ENCODE assay signal across 8 cellular contexts in the genomic region with DNA sequence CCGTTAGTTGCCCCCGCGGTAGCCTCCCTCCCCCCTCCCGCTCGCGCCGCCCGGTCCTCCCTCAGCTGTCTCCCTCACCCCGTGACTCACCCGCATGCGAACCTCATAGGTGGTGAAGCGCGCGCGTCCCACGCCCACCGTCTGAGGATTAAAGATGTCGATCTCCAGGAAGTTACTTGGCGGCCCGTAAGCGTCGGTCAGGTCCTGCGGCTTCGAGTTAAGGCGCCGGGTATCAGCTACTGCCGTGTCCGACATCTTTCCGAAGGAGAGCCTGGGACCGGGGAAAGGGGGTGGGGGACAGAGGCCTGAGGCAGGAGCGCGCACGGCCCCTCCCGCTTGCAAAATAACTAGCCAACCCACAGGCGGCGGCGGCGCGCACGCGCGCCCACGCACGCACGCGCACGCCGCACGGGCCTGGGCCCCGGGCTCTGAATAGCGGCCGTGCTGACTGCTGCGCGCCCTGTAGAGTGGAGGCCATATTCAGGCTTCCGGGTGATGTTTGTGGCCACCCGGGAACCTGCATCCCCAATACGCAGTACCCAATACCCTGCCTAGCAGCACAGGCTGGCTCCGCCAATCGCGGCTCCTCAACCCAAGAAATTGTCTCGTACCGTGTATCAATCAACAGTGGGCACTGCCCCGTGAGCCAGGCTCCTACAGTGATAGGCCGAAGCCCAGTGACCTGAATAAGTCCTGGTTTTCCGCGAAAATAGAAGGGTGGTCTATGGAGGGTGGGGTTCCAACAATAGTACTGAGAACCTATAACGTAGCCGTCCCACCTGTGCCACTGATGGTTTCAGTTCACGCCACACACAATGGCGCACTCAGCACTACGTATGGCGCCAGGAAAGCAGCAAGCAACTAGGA. TPM values are rescaled to one million over a fixed set of nuclear protein-coding genes. Genes with fewer than 3 reads are reported as not detected.
DNase-seq lines count a peak whose midpoint lies in the region; ATAC-seq and TF ChIP-seq lines count a peak whose summit lies in the region.

SNX12 (minus strand) TSS at position 283 of the 867 bp plus-strand sequence; CDS start at position 255, 28 bp downstream.

- DNase-seq in GM04503 (ENCODE audit: low read depth) (peak; percentile 68), HFF-Myc (ENCODE audit: extremely low read depth, low read depth) (peak; percentile 78), MV-4-11 (lab: John Stamatoyannopoulos, UW) (peak; percentile 94), SJSA1 (ENCODE audit: low read depth in 1 of 2, low spot score in 2 of 2) (peak; percentile 89 to 96), foreskin keratinocyte (peak; percentile 68 to 86), stromal cell of bone marrow (ENCODE audit: low read depth) (peak; percentile 90)
- peak; percentile 58 to 78 (median 72) for DNase-seq in activated naive CD4-positive, alpha-beta T cell (lab: John Stamatoyannopoulos, UW)

- H3K9me3 ChIP-seq in SJSA1 (replicated peaks) (no peaks in the 10 kb centered on the region), neuron (ENCODE audit: low read length) (no peaks in the 10 kb centered on the region)

- peak; percentile 94 for ATAC-seq in foreskin keratinocyte

- H3K36me3 ChIP-seq in SJSA1: no peaks in the 10 kb centered on the region
- H3K36me3 ChIP-seq in neuron (ENCODE audit: insufficient read depth, low read length): peaks cover 3% of the 10 kb centered on the region

- H3K4me1 ChIP-seq in SJSA1 (replicated peaks) (0 out of 2 replicates have a peak, but pooled peaks cover 11% of the 10 kb centered on the region), foreskin keratinocyte (no peaks in the 10 kb centered on the region), neuron (ENCODE audit: insufficient read depth, low read length) (peaks cover 7% of the 10 kb centered on the region)

- H3K4me3 ChIP-seq in HFF-Myc (replicated peaks; ENCODE audit: low read depth, low read length): peak within 1 kb of the TSS; percentile 65
- H3K4me3 ChIP-seq in SJSA1: peak within 1 kb of the TSS; percentile 61
- H3K4me3 ChIP-seq in neuron (ENCODE audit: low read length): peak within 1 kb of the TSS; percentile 89

- H3K27ac ChIP-seq in SJSA1 (peak within 1 kb of the TSS; percentile 63), foreskin keratinocyte (peak within 1 kb of the TSS; percentile 58)

- H2AFZ ChIP-seq in neuron (ENCODE audit: low read depth, low read length): peak within 1 kb of the TSS; percentile 79

- TF ChIP-seq CTCF in HFF-Myc (IDR thresholded peaks at IDR 0.05; ENCODE audit: low read depth, low read length, missing control alignments) (no peak), foreskin keratinocyte (conservative IDR thresholded peaks at IDR 0.05) (peak; percentile 63)

- H3K27me3 ChIP-seq in SJSA1 (replicated peaks) (no peaks in the 10 kb centered on the region; the same call in 1 of the 2 replicates), foreskin keratinocyte (no peaks in the 10 kb centered on the region), neuron (ENCODE audit: insufficient read depth, low read length) (no peaks in the 10 kb centered on the region)

RNA-seq across cellular contexts. Expression of gene SNX12, which starts in this region (rescaled TPM):
- 50.8 and 56.2 TPM in 2 replicates for total RNA-seq in SJSA1 (2014; rRNA removed; shearing (Covaris generic))
- 58.6 and 60.4 TPM in 2 replicates for total RNA-seq in foreskin keratinocyte
- 41.7 and 44.8 TPM in 2 replicates for polyA plus RNA-seq in foreskin keratinocyte

Comparison
In these comparisons a context has a peak if more than half of its experiments do, and no peak if none do; other contexts are left out.
1. Peak in every context shown above with its lines: DNase-seq, ATAC-seq, H3K4me3 ChIP-seq and H3K27ac ChIP-seq.